Comparison of ENCODE assay signal across 10 cellular contexts in the genomic region with DNA sequence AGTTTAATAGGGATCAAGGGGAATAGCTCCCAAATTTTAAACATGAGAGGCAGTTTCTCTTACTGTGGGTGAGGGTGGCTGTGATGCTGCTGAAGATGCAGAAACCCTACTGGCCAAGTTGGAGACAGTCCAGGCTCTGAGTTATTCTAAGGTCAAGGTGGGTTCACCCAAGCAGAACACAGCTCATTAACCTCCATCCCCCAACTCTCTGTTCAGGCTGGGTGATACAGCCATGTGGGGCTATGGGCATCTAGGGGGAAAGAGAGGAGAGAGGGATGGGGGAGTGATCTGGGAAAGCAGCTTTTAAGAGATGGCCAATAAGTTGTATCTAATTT. TPM values are rescaled to one million over a fixed set of nuclear protein-coding genes. Genes with fewer than 3 reads are reported as not detected.
A peak's percentile ranks its signal among the peaks of the same experiment; 100 is the strongest.
DNase-seq lines count a peak whose midpoint lies in the region; ATAC-seq, FAIRE-seq and TF ChIP-seq lines count a peak whose summit lies in the region.
"Had no signal": no experiment of that assay in that cellular context is flagged by ENCODE, and none has a peak within 500 bp of the region (broad histone marks: within the 10 kb centered on the region; RNA-seq: fewer than 3 reads in every experiment).

No MANE protein-coding gene starts in this region.

- H3K9me3 Mint-ChIP-seq in astrocyte (ENCODE audit: unreplicated experiment), result no peaks in the 10 kb centered on the region

- DNase-seq in GM19239 (ENCODE audit: insufficient read length, low spot score) (no peak), astrocyte (ENCODE audit: low read depth) (no peak), Kasumi-1 (lab: John Stamatoyannopoulos, UW) (no peak), ecto neural progenitor cell (ENCODE audit: low spot score) (no peak), NCI-H345 treated with DMSO at 0.1 percent for 48 hours (lab: John Stamatoyannopoulos, UW; ENCODE audit: unreplicated experiment) (no peak)
- no peak for DNase-seq in stimulated activated CD4-positive, alpha-beta T cell treated with anti-CD3 and anti-CD28 coated beads, Interleukin-15, amount 100 ng/mL, for 24 hours

- H3K4me1 Mint-ChIP-seq in astrocyte (ENCODE audit: low read depth, unreplicated experiment), result peaks cover 34% of the 10 kb centered on the region

- H3K4me1 ChIP-seq in astrocyte (ENCODE audit: insufficient read depth, low read length) (peaks cover 43% of the 10 kb centered on the region), skeletal muscle tissue (ENCODE audit: control insufficient read depth in 3 of 3, insufficient read depth in 3 of 3, low read length in 3 of 3) (peaks cover 13 to 22% (median 14%) of the 10 kb centered on the region in 3 donors)

- H2AFZ ChIP-seq in astrocyte (ENCODE audit: low read depth, low read length), result no peak overlapping the region

- no peaks in the 10 kb centered on the region for H4K20me1 ChIP-seq in astrocyte (ENCODE audit: insufficient read depth, low read length)

- H3K79me2 ChIP-seq in astrocyte (ENCODE audit: insufficient read depth, low read length), result no peaks in the 10 kb centered on the region

- H3K36me3 Mint-ChIP-seq in astrocyte (ENCODE audit: low read depth, unreplicated experiment), result no peaks in the 10 kb centered on the region

- peak overlapping the region; percentile 96 for H3K27ac Mint-ChIP-seq in astrocyte (ENCODE audit: unreplicated experiment)

- H3K36me3 ChIP-seq in astrocyte (ENCODE audit: insufficient read depth, low read length) (no peaks in the 10 kb centered on the region), skeletal muscle tissue (ENCODE audit: control insufficient read depth in 3 of 3, insufficient read depth in 3 of 3, low read length in 3 of 3) (no peaks in the 10 kb centered on the region)

- H3K27ac ChIP-seq in astrocyte (ENCODE audit: low read depth, low read length) (peak overlapping the region; percentile 73), skeletal muscle tissue (ENCODE audit: low read depth, low read length) (peak overlapping the region; percentile 68)
- H3K27ac ChIP-seq: SK-N-MC had no signal

- H3K27me3 ChIP-seq in astrocyte (ENCODE audit: insufficient read depth, low read length) (no peaks in the 10 kb centered on the region), skeletal muscle tissue (ENCODE audit: control insufficient read depth in 3 of 3, insufficient read depth in 3 of 3, low read length in 3 of 3) (no peaks in the 10 kb centered on the region)

- H3K4me3 ChIP-seq in astrocyte (ENCODE audit: insufficient read depth, low read depth, low read length), result peak overlapping the region; percentile 24
- no peak overlapping the region for H3K4me3 ChIP-seq in skeletal muscle tissue (ENCODE audit: low read length in 3 of 3)
- H3K4me3 ChIP-seq: SK-N-MC had no signal

- TF ChIP-seq CTCF in astrocyte (IDR thresholded peaks at IDR 0.05; ENCODE audit: insufficient read depth, low read depth, low read length), result no peak

- peak overlapping the region; percentile 81 for H3K4me2 ChIP-seq in astrocyte (ENCODE audit: low read length)

- H3K9me3 ChIP-seq in astrocyte (ENCODE audit: insufficient read depth, low read depth, low read length) (no peaks in the 10 kb centered on the region), skeletal muscle tissue (ENCODE audit: control insufficient read depth in 3 of 3, low read length in 3 of 3) (no peaks in the 10 kb centered on the region)

- no peaks in the 10 kb centered on the region for H3K27me3 Mint-ChIP-seq in astrocyte (ENCODE audit: low read depth, unreplicated experiment)

- peak overlapping the region; percentile 63 for H3K9ac ChIP-seq in astrocyte (ENCODE audit: low read length)
- no peak overlapping the region for H3K9ac ChIP-seq in skeletal muscle tissue (ENCODE audit: low read depth in 1 of 3, low read length in 3 of 3)

- peak overlapping the region; percentile 52 for H3K4me3 Mint-ChIP-seq in astrocyte (ENCODE audit: unreplicated experiment)

- ATAC-seq in HG03025 (IDR thresholded peaks at IDR 0.05; ENCODE audit: low FRiP score, unreplicated experiment), result peak; percentile 54

- FAIRE-seq in GM19239 (lab: Jason Lieb, UNC), result peak; percentile 64
- FAIRE-seq in astrocyte (lab: Jason Lieb, UNC), result no peak
- FAIRE-seq: keratinocyte had no signal

RNA-seq across cellular contexts. Expression of gene TRAM2, which starts 18.9 kb away (rescaled TPM):
- 88.7 and 93.4 TPM in 2 replicates for total RNA-seq in astrocyte
- 13.6 TPM for total RNA-seq in skeletal muscle tissue
